In the genomic region with DNA sequence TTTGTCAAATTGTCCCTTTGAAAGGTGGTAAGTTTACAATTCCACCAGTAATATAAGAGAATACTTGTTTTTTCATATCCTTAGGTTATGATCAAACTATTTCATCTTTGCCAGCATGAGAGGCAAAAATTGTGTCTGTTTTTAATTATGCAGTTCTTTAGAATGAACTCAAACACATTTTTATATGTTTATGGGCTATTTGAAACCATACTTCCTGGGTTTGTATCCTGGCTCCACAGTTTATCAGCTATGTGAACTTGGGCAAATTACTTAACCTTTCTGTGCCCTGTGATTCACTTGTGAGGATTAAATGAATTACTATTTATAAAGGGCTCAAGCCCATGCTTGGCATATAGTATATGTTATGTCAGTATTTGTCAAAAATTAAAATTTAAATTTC, we compare ENCODE assay signal across 25 cellular contexts.
"Had no signal": no experiment of that assay in that cellular context is flagged by ENCODE, and none has a peak within 500 bp of the region (broad histone marks: within the 10 kb centered on the region; RNA-seq: fewer than 3 reads in every experiment).

No MANE protein-coding gene starts in this region.

- H3K27ac ChIP-seq: brain microvascular endothelial cell, cardiac muscle cell, SJSA1, VCaP had no signal

- ATAC-seq: activated CD8-positive, alpha-beta T cell treated with anti-CD3 and anti-CD28 coated beads, Interleukin-2, amount 10 ng/mL, durations not matched to agents 7 days and 5 days; activated naive CD4-positive, alpha-beta T cell treated with anti-CD3 and anti-CD28 coated beads, Interleukin-2, amount 50 U/mL, for 72 hours; activated naive CD8-positive, alpha-beta T cell treated with anti-CD3 and anti-CD28 coated beads, Interleukin-2, amount 50 U/mL, for 24 hours had no signal

- H3K36me3 ChIP-seq: brain microvascular endothelial cell, cardiac muscle cell, SJSA1 had no signal

- H3K9me3 ChIP-seq: SJSA1 had no signal

- H3K27me3 ChIP-seq: brain microvascular endothelial cell, cardiac muscle cell, SJSA1 had no signal

- H3K27ac Mint-ChIP-seq: activated CD8-positive, alpha-beta T cell treated with anti-CD3 and anti-CD28 coated beads, Interleukin-2, amount 10 ng/mL, durations not matched to agents 7 days and 5 days; activated naive CD4-positive, alpha-beta T cell treated with anti-CD3 and anti-CD28 coated beads, Interleukin-2, amount 50 U/mL, for 72 hours; activated naive CD8-positive, alpha-beta T cell treated with anti-CD3 and anti-CD28 coated beads, Interleukin-2, amount 50 U/mL, for 24 hours; IgD-negative memory B cell had no signal

- H3K36me3 Mint-ChIP-seq: activated naive CD4-positive, alpha-beta T cell treated with anti-CD3 and anti-CD28 coated beads, Interleukin-2, amount 50 U/mL, for 72 hours; IgD-negative memory B cell had no signal

- H3K9me3 Mint-ChIP-seq: activated naive CD4-positive, alpha-beta T cell treated with anti-CD3 and anti-CD28 coated beads, Interleukin-2, amount 50 U/mL, for 72 hours; activated naive CD8-positive, alpha-beta T cell treated with anti-CD3 and anti-CD28 coated beads, Interleukin-2, amount 50 U/mL, for 24 hours had no signal

- H3K4me3 Mint-ChIP-seq: activated CD8-positive, alpha-beta T cell treated with anti-CD3 and anti-CD28 coated beads, Interleukin-2, amount 10 ng/mL, durations not matched to agents 7 days and 5 days; activated naive CD8-positive, alpha-beta T cell treated with anti-CD3 and anti-CD28 coated beads, Interleukin-2, amount 50 U/mL, for 24 hours; IgD-negative memory B cell had no signal

- H3K4me1 Mint-ChIP-seq: activated naive CD8-positive, alpha-beta T cell treated with anti-CD3 and anti-CD28 coated beads, Interleukin-2, amount 50 U/mL, for 24 hours; IgD-negative memory B cell had no signal

- H3K4me3 ChIP-seq: cardiac muscle cell, SJSA1 had no signal

- DNase-seq: activated CD4-positive, alpha-beta T cell treated with anti-CD3 and anti-CD28 coated beads for 48 hours; activated CD4-positive, alpha-beta T cell treated with anti-CD3 and anti-CD28 coated beads, Interleukin-2, amount 50 U/mL, for 4 hours; activated CD8-positive, alpha-beta memory T cell treated with anti-CD3 and anti-CD28 coated beads, Interleukin-2, amount 50 U/mL, for 48 hours; activated CD8-positive, alpha-beta T cell treated with anti-CD3 and anti-CD28 coated beads, Interleukin-2, amount 10 ng/mL, durations not matched to agents 7 days and 5 days; activated effector memory CD4-positive, alpha-beta T cell treated with Interleukin-2 at 50 U/mL for 16 hours; activated naive CD4-positive, alpha-beta T cell; activated naive CD8-positive, alpha-beta T cell treated with anti-CD3 and anti-CD28 coated beads, Interleukin-2, amount 50 U/mL, for 24 hours; activated T-cell treated with anti-CD3 and anti-CD28 coated beads, Interleukin-2, amount 50 U/mL, for 1 hour; brain microvascular endothelial cell; KG1; NCI-H1048; NCI-H146; NCI-H1930; NCI-H2171 treated with DMSO at 0.1 percent for 48 hours; NCI-H226; NCI-H526; NCI-H774; NK-92 treated with Interleukin-12 subunit alpha and Interleukin-12 subunit beta, amount 100 ng/mL, for 24 hours; SHP77; T-helper 2 cell had no signal

- H3K27me3 Mint-ChIP-seq: activated naive CD8-positive, alpha-beta T cell treated with anti-CD3 and anti-CD28 coated beads, Interleukin-2, amount 50 U/mL, for 24 hours had no signal
